In genomic region chr17:17300624-17301568, GRCh38 we compare ENCODE assay signal across 1 cellular context.
TF ChIP-seq lines count a peak whose summit lies in the region.

No MANE protein-coding gene starts in this region.

TF ChIP-seq in WTC11, 78 proteins besides CTCF, POLR2A, EP300 and RAD21 (continued from another document and continues in another):
- TF ChIP-seq AR (CRISPR knock-in tag; IDR thresholded peaks at IDR 0.05) (no peak), SP1 (CRISPR knock-in tag; conservative IDR thresholded peaks at IDR 0.05) (peak; percentile 63; the same call in 1 of the 2 replicates), ELF4 (CRISPR knock-in tag; IDR thresholded peaks at IDR 0.05; ENCODE audit: low read depth) (no peak), SMAD4 (CRISPR knock-in tag; IDR thresholded peaks at IDR 0.05) (no peak), FOXJ3 (CRISPR knock-in tag; IDR thresholded peaks at IDR 0.05; ENCODE audit: borderline replicate concordance) (no peak), TCF7 (CRISPR knock-in tag; IDR thresholded peaks at IDR 0.05; ENCODE audit: low read depth) (no peak), ZNF396 (CRISPR knock-in tag; IDR thresholded peaks at IDR 0.05; ENCODE audit: borderline replicate concordance) (no peak), JAZF1 (CRISPR knock-in tag; IDR thresholded peaks at IDR 0.05) (no peak), GABPB1 (CRISPR knock-in tag; IDR thresholded peaks at IDR 0.05) (no peak), ZNF232 (CRISPR knock-in tag; IDR thresholded peaks at IDR 0.05) (peak; percentile 11; the same call in 1 of the 2 replicates), IRF2 (CRISPR knock-in tag; IDR thresholded peaks at IDR 0.05; ENCODE audit: borderline replicate concordance, low read depth) (no peak), STAT6 (CRISPR knock-in tag; conservative IDR thresholded peaks at IDR 0.05; ENCODE audit: low read depth) (peak; percentile 96), ZNF219 (CRISPR knock-in tag; IDR thresholded peaks at IDR 0.05; ENCODE audit: borderline replicate concordance) (no peak), ATF6 (CRISPR knock-in tag; IDR thresholded peaks at IDR 0.05) (no peak), TP53 (CRISPR knock-in tag; IDR thresholded peaks at IDR 0.05) (peak; percentile 80), USF1 (CRISPR knock-in tag; IDR thresholded peaks at IDR 0.05) (no peak; the same call in 1 of the 2 replicates), ZNF423 (CRISPR knock-in tag; IDR thresholded peaks at IDR 0.05) (no peak), SMAD3 (CRISPR knock-in tag; IDR thresholded peaks at IDR 0.05; ENCODE audit: borderline replicate concordance) (no peak), ATF1 (CRISPR knock-in tag; IDR thresholded peaks at IDR 0.05) (no peak), EMX1 (CRISPR knock-in tag; IDR thresholded peaks at IDR 0.05) (no peak), USF2 (CRISPR knock-in tag; IDR thresholded peaks at IDR 0.05) (no peak; the same call in 1 of the 2 replicates), MLX (CRISPR knock-in tag; IDR thresholded peaks at IDR 0.05) (no peak), CREB1 (CRISPR knock-in tag; IDR thresholded peaks at IDR 0.05) (no peak), ETV6 (CRISPR knock-in tag; IDR thresholded peaks at IDR 0.05) (peak; percentile 14; the same call in 1 of the 2 replicates), CREM (CRISPR knock-in tag; IDR thresholded peaks at IDR 0.05) (no peak), MXD4 (CRISPR knock-in tag; IDR thresholded peaks at IDR 0.05; ENCODE audit: borderline replicate concordance) (no peak), SOX15 (CRISPR knock-in tag; IDR thresholded peaks at IDR 0.05) (no peak), NFYB (CRISPR knock-in tag; conservative IDR thresholded peaks at IDR 0.05; ENCODE audit: low read depth) (no peak; the same call in 1 of the 2 replicates), GTF2I (CRISPR knock-in tag; conservative IDR thresholded peaks at IDR 0.05) (no peak; the same call in 1 of the 2 replicates), ZNF671 (CRISPR knock-in tag; IDR thresholded peaks at IDR 0.05) (no peak), FOXK1 (CRISPR knock-in tag; IDR thresholded peaks at IDR 0.05) (no peak; the same call in 1 of the 2 replicates), RELA (CRISPR knock-in tag; IDR thresholded peaks at IDR 0.05; ENCODE audit: borderline replicate concordance) (no peak), CDX4 (CRISPR knock-in tag; IDR thresholded peaks at IDR 0.05; ENCODE audit: borderline replicate concordance) (no peak), HMGA2 (CRISPR knock-in tag; IDR thresholded peaks at IDR 0.05) (no peak), ZNF425 (CRISPR knock-in tag; conservative IDR thresholded peaks at IDR 0.05) (no peak), GRHL2 (CRISPR knock-in tag; IDR thresholded peaks at IDR 0.05; ENCODE audit: insufficient replicate concordance, severe bottlenecking) (no peak), NFATC4 (CRISPR knock-in tag; IDR thresholded peaks at IDR 0.05) (no peak), OVOL2 (CRISPR knock-in tag; IDR thresholded peaks at IDR 0.05; ENCODE audit: borderline replicate concordance) (no peak), MAX (CRISPR knock-in tag; IDR thresholded peaks at IDR 0.05) (peak; percentile 73; the same call in 1 of the 2 replicates), ZNF263 (CRISPR knock-in tag; IDR thresholded peaks at IDR 0.05; ENCODE audit: low read depth) (no peak), TEAD4 (CRISPR knock-in tag; IDR thresholded peaks at IDR 0.05) (no peak), ERG (CRISPR knock-in tag; IDR thresholded peaks at IDR 0.05) (no peak), HMGXB4 (CRISPR knock-in tag; IDR thresholded peaks at IDR 0.05) (no peak; the same call in 1 of the 2 replicates), ZNF317 (CRISPR knock-in tag; IDR thresholded peaks at IDR 0.05; ENCODE audit: borderline replicate concordance, low read depth) (no peak)
